ENCODE assay signal across 1 cellular context in genomic region chr22:22487869-22488597, GRCh38.
TF ChIP-seq lines count a peak whose summit lies in the region.

No MANE protein-coding gene starts in this region.

TF ChIP-seq in H1, 55 proteins besides CTCF, POLR2A, EP300 and RAD21 (continued from another document):
- TF ChIP-seq GTF2F1 (IDR thresholded peaks at IDR 0.05; ENCODE audit: borderline replicate concordance, low read depth, low read length) = no peak
- TF ChIP-seq EGR1 (IDR thresholded peaks at IDR 0.05; ENCODE audit: borderline replicate concordance, low read depth, low read length) = no peak
- TF ChIP-seq ASH2L (IDR thresholded peaks at IDR 0.05; ENCODE audit: low read length) = no peak
- no peak for TF ChIP-seq NANOG (IDR thresholded peaks at IDR 0.05; ENCODE audit: insufficient read depth, low read depth, low read length, poor library complexity, severe bottlenecking)
- no peak for TF ChIP-seq HDAC6 (IDR thresholded peaks at IDR 0.05; ENCODE audit: low read depth, low read length)
- TF ChIP-seq, protein P1, sequence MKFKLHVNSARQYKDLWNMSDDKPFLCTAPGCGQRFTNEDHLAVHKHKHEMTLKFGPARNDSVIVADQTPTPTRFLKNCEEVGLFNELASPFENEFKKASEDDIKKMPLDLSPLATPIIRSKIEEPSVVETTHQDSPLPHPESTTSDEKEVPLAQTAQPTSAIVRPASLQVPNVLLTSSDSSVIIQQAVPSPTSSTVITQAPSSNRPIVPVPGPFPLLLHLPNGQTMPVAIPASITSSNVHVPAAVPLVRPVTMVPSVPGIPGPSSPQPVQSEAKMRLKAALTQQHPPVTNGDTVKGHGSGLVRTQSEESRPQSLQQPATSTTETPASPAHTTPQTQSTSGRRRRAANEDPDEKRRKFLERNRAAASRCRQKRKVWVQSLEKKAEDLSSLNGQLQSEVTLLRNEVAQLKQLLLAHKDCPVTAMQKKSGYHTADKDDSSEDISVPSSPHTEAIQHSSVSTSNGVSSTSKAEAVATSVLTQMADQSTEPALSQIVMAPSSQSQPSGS (IDR thresholded peaks at IDR 0.05; ENCODE audit: low read length) = no peak
- no peak for TF ChIP-seq CBX8 (IDR thresholded peaks at IDR 0.05; ENCODE audit: borderline replicate concordance, low read depth, low read length)
- no peak for TF ChIP-seq CHD1 (IDR thresholded peaks at IDR 0.05; ENCODE audit: low read depth, low read length)
- TF ChIP-seq MAFK (IDR thresholded peaks at IDR 0.05; ENCODE audit: low read depth, low read length) = no peak
- no peak for TF ChIP-seq BRCA1 (IDR thresholded peaks at IDR 0.05; ENCODE audit: low read depth, low read length)
- no peak for TF ChIP-seq PHF8 (conservative IDR thresholded peaks at IDR 0.05; ENCODE audit: low read depth, low read length)
- TF ChIP-seq FOSL1 (IDR thresholded peaks at IDR 0.05; ENCODE audit: insufficient read depth, low read depth, low read length) = no peak
